9 cellular contexts compared by ENCODE assay signal in genomic region chr16:56513972-56514371, GRCh38. TPM values are rescaled to one million over a fixed set of nuclear protein-coding genes. Genes with fewer than 3 reads are reported as not detected.
DNase-seq lines count a peak whose midpoint lies in the region; ATAC-seq and TF ChIP-seq lines count a peak whose summit lies in the region.
"Had no signal": no experiment of that assay in that cellular context is flagged by ENCODE, and none has a peak within 500 bp of the region (broad histone marks: within the 10 kb centered on the region; RNA-seq: fewer than 3 reads in every experiment).

No MANE protein-coding gene starts in this region.

- TF ChIP-seq CTCF in fibroblast of the aortic adventitia (IDR thresholded peaks at IDR 0.05; ENCODE audit: insufficient read depth, low read length) (peak; percentile 75), osteocyte (IDR thresholded peaks at IDR 0.05) (peak; percentile 72)

- H3K9me3 Mint-ChIP-seq in activated T-cell treated with anti-CD3 and anti-CD28 coated beads, Interleukin-2, amount 50 U/mL, for 72 hours = no peaks in the 10 kb centered on the region
- no peaks in the 10 kb centered on the region for H3K9me3 Mint-ChIP-seq in osteocyte (ENCODE audit: unreplicated experiment)
- H3K9me3 Mint-ChIP-seq: IgD-negative memory B cell had no signal

- intact Hi-C loops in posterior vena cava (cut with DNase I) = no loop called here

- H3K4me3 ChIP-seq in fibroblast of the aortic adventitia (ENCODE audit: low read depth, low read length) = no peak overlapping the region

- H3K27me3 Mint-ChIP-seq in activated T-cell treated with anti-CD3 and anti-CD28 coated beads, Interleukin-2, amount 50 U/mL, for 72 hours (ENCODE audit: low read depth) = no peaks in the 10 kb centered on the region
- no peaks in the 10 kb centered on the region for H3K27me3 Mint-ChIP-seq in osteocyte (ENCODE audit: unreplicated experiment)
- H3K27me3 Mint-ChIP-seq: IgD-negative memory B cell had no signal

- peak overlapping the region; percentile 69 for H3K27ac Mint-ChIP-seq in activated T-cell treated with anti-CD3 and anti-CD28 coated beads, Interleukin-2, amount 50 U/mL, for 72 hours
- peak overlapping the region; percentile 16 for H3K27ac Mint-ChIP-seq in osteocyte (ENCODE audit: unreplicated experiment)

- ATAC-seq in GM21723 (IDR thresholded peaks at IDR 0.05; ENCODE audit: unreplicated experiment) = peak; percentile 62
- ATAC-seq in activated T-cell treated with anti-CD3 and anti-CD28 coated beads, Interleukin-2, amount 50 U/mL, for 72 hours (replicated peaks in 1 of 2) = peak; percentile 63 to 68
- ATAC-seq in HG03196 (IDR thresholded peaks at IDR 0.05; ENCODE audit: unreplicated experiment) = no peak

- DNase-seq in CD1c-positive myeloid dendritic cell (ENCODE audit: extremely low spot score) (peak; percentile 63), NOMO-1 (lab: John Stamatoyannopoulos, UW; ENCODE audit: unreplicated experiment in 2 of 2) (peak; percentile 33 to 70), fibroblast of the aortic adventitia (ENCODE audit: low read depth) (peak; percentile 79), osteocyte (ENCODE audit: extremely low spot score, unreplicated experiment) (no peak), posterior vena cava (ENCODE audit: low spot score) (no peak)
- peak; percentile 17 to 32 for DNase-seq in activated T-cell treated with anti-CD3 and anti-CD28 coated beads, Interleukin-2, amount 50 U/mL, for 72 hours

- H3K4me3 Mint-ChIP-seq in activated T-cell treated with anti-CD3 and anti-CD28 coated beads, Interleukin-2, amount 50 U/mL, for 72 hours = no peak overlapping the region
- no peak overlapping the region for H3K4me3 Mint-ChIP-seq in osteocyte (ENCODE audit: unreplicated experiment)

- H3K36me3 Mint-ChIP-seq in activated T-cell treated with anti-CD3 and anti-CD28 coated beads, Interleukin-2, amount 50 U/mL, for 72 hours (ENCODE audit: insufficient read depth in 2 of 2) = peaks cover 0 to 3% of the 10 kb centered on the region in 2 donors
- peaks cover 30% of the 10 kb centered on the region for H3K36me3 Mint-ChIP-seq in osteocyte (ENCODE audit: unreplicated experiment)

- H3K4me1 Mint-ChIP-seq in activated T-cell treated with anti-CD3 and anti-CD28 coated beads, Interleukin-2, amount 50 U/mL, for 72 hours (ENCODE audit: low read depth) = peaks cover 30% of the 10 kb centered on the region
- peaks cover 64% of the 10 kb centered on the region for H3K4me1 Mint-ChIP-seq in osteocyte (ENCODE audit: unreplicated experiment)

RNA-seq across cellular contexts. Expression of gene BBS2, which starts 5.9 kb away (rescaled TPM):
- 10 to 100 TPM; 25.7 to 27.6 TPM for total RNA-seq in activated T-cell treated with anti-CD3 and anti-CD28 coated beads, Interleukin-2, amount 50 U/mL, for 72 hours
- total RNA-seq in fibroblast of the aortic adventitia (ENCODE audit: low replicate concordance) (58.9 and 85.0 TPM in 2 replicates), osteocyte (58.7 and 66.0 TPM in 2 replicates), posterior vena cava (10 to 100 TPM; 30.5 to 36.5 TPM)

RNA-seq across cellular contexts. Expression of gene MT4, which starts 50.9 kb away (rescaled TPM):
- total RNA-seq in activated T-cell treated with anti-CD3 and anti-CD28 coated beads, Interleukin-2, amount 50 U/mL, for 72 hours = not detected
- not detected in 2 replicates for total RNA-seq in fibroblast of the aortic adventitia (ENCODE audit: low replicate concordance)
- total RNA-seq in osteocyte = not detected in 2 replicates
- total RNA-seq in posterior vena cava = not detected

Comparison
In these comparisons a context has a peak if more than half of its experiments do, and no peak if none do; other contexts are left out.
1. DNase-seq: peak in CD1c-positive myeloid dendritic cell (single experiment), NOMO-1 (2 of 2), activated T-cell treated with anti-CD3 and anti-CD28 coated beads, Interleukin-2, amount 50 U/mL, for 72 hours (2 of 2) and fibroblast of the aortic adventitia (single experiment); none in osteocyte (single experiment) and posterior vena cava (single experiment).